ENCODE assay signal across 23 cellular contexts in genomic region chr7:148347981-148348380, GRCh38.
"Had no signal": no experiment of that assay in that cellular context is flagged by ENCODE, and none has a peak within 500 bp of the region (broad histone marks: within the 10 kb centered on the region; RNA-seq: fewer than 3 reads in every experiment).

No MANE protein-coding gene starts in this region.

- H3K9me3 ChIP-seq: left lung, sigmoid colon, testis, vagina had no signal

- H3K27me3 ChIP-seq: sigmoid colon, testis, vagina had no signal

- H3K4me3 ChIP-seq: left lung, sigmoid colon, testis, vagina had no signal

- DNase-seq: activated B cell treated with CpG ODN at 0.5 μM for 24 hours; activated CD4-positive, alpha-beta T cell treated with anti-CD3 and anti-CD28 coated beads for 36 hours; activated CD4-positive, alpha-beta T cell treated with anti-CD3 and anti-CD28 coated beads, Interleukin-2, amount 50 U/mL, for 4 hours; activated CD8-positive, alpha-beta memory T cell treated with anti-CD3 and anti-CD28 coated beads for 24 hours; activated CD8-positive, alpha-beta memory T cell treated with anti-CD3 and anti-CD28 coated beads, Interleukin-2, amount 50 U/mL, for 4 hours; activated naive CD4-positive, alpha-beta T cell; activated naive CD8-positive, alpha-beta T cell treated with anti-CD3 and anti-CD28 coated beads for 36 hours; activated T-cell treated with anti-CD3 and anti-CD28 coated beads, Interleukin-2, amount 50 U/mL, for 24 hours; amygdala; cerebellar nuclear complex; cortex of kidney; left lung; retina; sigmoid colon; stimulated activated CD4-positive, alpha-beta T cell treated with anti-CD3 and anti-CD28 coated beads, Interleukin-2, amount 100 ng/mL, for 48 hours; stimulated activated CD8-positive, alpha-beta memory T cell treated with anti-CD3 and anti-CD28 coated beads, Interleukin-4, amount 100 ng/mL, for 48 hours; stimulated activated naive CD4-positive, alpha-beta T cell; T-cell; testis had no signal

- ATAC-seq: activated CD4-positive, alpha-beta T cell treated with anti-CD3 and anti-CD28 coated beads for 36 hours; left lung; natural killer cell treated with Interleukin-12 subunit alpha and Interleukin-12 subunit beta and Interleukin-15 and Interleukin-18, amount 100 ng/mL, for 72 hours; T-cell had no signal

- FAIRE-seq: bronchial epithelial cell, endometrium had no signal

- H3K27ac ChIP-seq: left lung, sigmoid colon, testis, vagina had no signal

- H3K36me3 ChIP-seq: left lung, sigmoid colon, vagina had no signal

- H3K4me1 ChIP-seq: left lung, sigmoid colon, testis, vagina had no signal
